ENCODE assay signal across 24 cellular contexts in genomic region chr5:57753446-57753845, GRCh38.
DNase-seq lines count a peak whose midpoint lies in the region; ATAC-seq, FAIRE-seq and TF ChIP-seq lines count a peak whose summit lies in the region.
"Had no signal": no experiment of that assay in that cellular context is flagged by ENCODE, and none has a peak within 500 bp of the region (broad histone marks: within the 10 kb centered on the region; RNA-seq: fewer than 3 reads in every experiment).

No MANE protein-coding gene starts in this region.

- H3K9ac ChIP-seq in PC-3 (ENCODE audit: low read length) (no peak overlapping the region), mammary epithelial cell (ENCODE audit: insufficient read depth, low read length) (no peak overlapping the region), keratinocyte (ENCODE audit: control insufficient read depth, extremely low read depth, insufficient read depth, low read length) (no peak overlapping the region)
- H3K9ac ChIP-seq: KMS-11 had no signal

- H3F3A ChIP-seq in PC-3 (ENCODE audit: low read length, unreplicated experiment), result no peaks in the 10 kb centered on the region

- H4K20me1 ChIP-seq in PC-3 (ENCODE audit: low read length), result no peaks in the 10 kb centered on the region
- H4K20me1 ChIP-seq in mammary epithelial cell (ENCODE audit: insufficient read depth, low read length), result no peaks in the 10 kb centered on the region
- H4K20me1 ChIP-seq in keratinocyte (ENCODE audit: control insufficient read depth, extremely low read depth, insufficient read depth, low read length), result no peaks in the 10 kb centered on the region

- CTCF ChIA-PET in PC-3 (lab: Charles Lee), result interaction anchor here (1.5 kb wide), 1 partner anchor 103 kb away, joined by 4 read pairs; no protein-coding TSS in a partner anchor
- CTCF ChIA-PET in mammary epithelial cell (lab: Charles Lee; ENCODE audit: low non-redundant PET), result no interaction called here

- H3K27me3 Mint-ChIP-seq in endothelial cell (ENCODE audit: unreplicated experiment), result no peaks in the 10 kb centered on the region
- H3K27me3 Mint-ChIP-seq: IgD-negative memory B cell had no signal

- DNase-seq in H54 (ENCODE audit: insufficient read length, low spot score), result no peak
- DNase-seq in PC-3, result peak; percentile 34
- peak; percentile 83 for DNase-seq in mammary epithelial cell
- peak; percentile 19 for DNase-seq in keratinocyte (ENCODE audit: low read depth, low spot score)
- no peak for DNase-seq in endothelial cell (ENCODE audit: low spot score)
- DNase-seq in pancreas, result no peak
- DNase-seq: C1 segment of cervical spinal cord; Caco-2; CD4-positive, alpha-beta memory T cell; GF-D8; NCI-H1092; NCI-H1417 treated with DMSO at 0.1 percent for 48 hours; NCI-H187; NCI-H2107; NCI-H446; NCI-H524 treated with DMSO at 0.1 percent for 48 hours had no signal

- H2AFZ ChIP-seq in PC-3 (ENCODE audit: low read length) (no peak overlapping the region), mammary epithelial cell (ENCODE audit: low read depth, low read length) (no peak overlapping the region), keratinocyte (ENCODE audit: control insufficient read depth, low read length) (no peak overlapping the region)
- H2AFZ ChIP-seq: GM23338 had no signal

- no peaks in the 10 kb centered on the region for H3K79me2 ChIP-seq in PC-3 (ENCODE audit: low read length)
- no peaks in the 10 kb centered on the region for H3K79me2 ChIP-seq in mammary epithelial cell (ENCODE audit: insufficient read depth, low read length)
- no peaks in the 10 kb centered on the region for H3K79me2 ChIP-seq in keratinocyte (ENCODE audit: control insufficient read depth, insufficient read depth, low read length)

- intact Hi-C loops in PC-3 (cut with micrococcal nuclease), result no loop called here
- intact Hi-C loops in mammary epithelial cell (cut with micrococcal nuclease), result loop anchor here (5.0 kb wide), 1 partner anchor 61 kb away; no protein-coding TSS in a partner anchor
- intact Hi-C loops in pancreas (cut with DNase I), result no loop called here

- ATAC-seq in PC-3 (peak; percentile 84), pancreas (no peak), HG02763 (IDR thresholded peaks at IDR 0.05; ENCODE audit: unreplicated experiment) (no peak)
- ATAC-seq: GM23338, SK-N-SH treated with all-trans-retinoic acid at 6 μM for 48 hours had no signal

- WGBS in mammary epithelial cell (ENCODE audit: low coverage, missing lambda C conversion rate), result 0% methylated on average over 1 of the region's 1 CpG
- WGBS in pancreas, 2 donors, result 75 to 79% methylated on average over 1 of the region's 1 CpG

- H3K27me3 ChIP-seq in PC-3 (ENCODE audit: low read length) (no peaks in the 10 kb centered on the region), mammary epithelial cell (ENCODE audit: insufficient read depth, low read length) (no peaks in the 10 kb centered on the region), keratinocyte (ENCODE audit: control insufficient read depth, extremely low read depth, insufficient read depth, low read length) (no peaks in the 10 kb centered on the region), pancreas (no peaks in the 10 kb centered on the region)

- no peak overlapping the region for H3K4me3 ChIP-seq in PC-3 (ENCODE audit: low read length)
- no peak overlapping the region for H3K4me3 ChIP-seq in mammary epithelial cell (replicated peaks in 1 of 3; ENCODE audit: insufficient read depth in 1 of 3, low read depth in 2 of 3, low read length in 3 of 3)
- no peak overlapping the region for H3K4me3 ChIP-seq in keratinocyte (ENCODE audit: control insufficient read depth in 2 of 3, extremely low read depth in 1 of 3, insufficient read depth in 2 of 3, low read depth in 1 of 3, low read length in 3 of 3)
- H3K4me3 ChIP-seq in pancreas, result no peak overlapping the region
- H3K4me3 ChIP-seq: GM23338, HAP-1 had no signal

- H3K27ac ChIP-seq in PC-3 (ENCODE audit: low read length) (peak overlapping the region; percentile 37; the same call in 1 of the 2 replicates), mammary epithelial cell (ENCODE audit: insufficient read depth, low read depth, low read length) (peak overlapping the region; percentile 4), keratinocyte (ENCODE audit: control insufficient read depth, insufficient read depth, low read length) (no peak overlapping the region), pancreas (no peak overlapping the region)
- H3K27ac ChIP-seq: HL-60, KMS-11 had no signal

- H3K4me1 ChIP-seq in PC-3 (ENCODE audit: insufficient read depth, low read length), result peaks cover 18% of the 10 kb centered on the region
- peaks cover 23% of the 10 kb centered on the region for H3K4me1 ChIP-seq in mammary epithelial cell (ENCODE audit: insufficient read depth, low read length)
- H3K4me1 ChIP-seq in keratinocyte (ENCODE audit: control insufficient read depth, extremely low read depth, insufficient read depth, low read length), result peaks cover 13% of the 10 kb centered on the region
- no peaks in the 10 kb centered on the region for H3K4me1 ChIP-seq in pancreas
- H3K4me1 ChIP-seq: Caco-2, HAP-1 had no signal

- no peaks in the 10 kb centered on the region for H3K9me2 ChIP-seq in PC-3 (replicated peaks; ENCODE audit: low read length)

- H3K9me3 ChIP-seq in PC-3 (ENCODE audit: low read length) (no peaks in the 10 kb centered on the region), mammary epithelial cell (replicated peaks; ENCODE audit: insufficient read depth, low read length) (no peaks in the 10 kb centered on the region), keratinocyte (ENCODE audit: control insufficient read depth, low read depth, low read length) (no peaks in the 10 kb centered on the region), pancreas (no peaks in the 10 kb centered on the region)
- H3K9me3 ChIP-seq: Caco-2, HAP-1 had no signal

- peak; percentile 45 for FAIRE-seq in H54 (lab: Jason Lieb, UNC)
- peak; percentile 44 for FAIRE-seq in keratinocyte (lab: Jason Lieb, UNC)
- no peak for FAIRE-seq in pancreas (lab: Jason Lieb, UNC)
- FAIRE-seq: GM12891 had no signal

- peak overlapping the region; percentile 44; the same call in 1 of the 2 replicates for H3K4me2 ChIP-seq in PC-3 (ENCODE audit: low read length)
- peak overlapping the region; percentile 40 for H3K4me2 ChIP-seq in mammary epithelial cell (ENCODE audit: insufficient read depth, low read depth, low read length)
- H3K4me2 ChIP-seq in keratinocyte (ENCODE audit: control insufficient read depth, extremely low read depth, insufficient read depth, low read depth, low read length), result peak overlapping the region; percentile 29
- H3K4me2 ChIP-seq: GM23338, KMS-11 had no signal

- no peaks in the 10 kb centered on the region for H3K36me3 ChIP-seq in PC-3 (ENCODE audit: low read depth, low read length)
- no peaks in the 10 kb centered on the region for H3K36me3 ChIP-seq in mammary epithelial cell (ENCODE audit: insufficient read depth, low read length)
- no peaks in the 10 kb centered on the region for H3K36me3 ChIP-seq in keratinocyte (ENCODE audit: control insufficient read depth in 2 of 2, extremely low read depth in 1 of 2, insufficient read depth in 2 of 2, low read length in 2 of 2)
- no peaks in the 10 kb centered on the region for H3K36me3 ChIP-seq in pancreas
- H3K36me3 ChIP-seq: HAP-1 had no signal

- dilution Hi-C loops in mammary epithelial cell (cut with HindIII; ENCODE audit: low sequenced_read_pairs) (no loop called here), keratinocyte (cut with MboI; ENCODE audit: extremely low pct_ligation_motif_present, low sequenced_read_pairs) (no loop called here)

- POLR2A ChIA-PET in PC-3 (lab: Charles Lee; ENCODE audit: unreplicated experiment), result no interaction called here

- TF ChIP-seq CTCF in PC-3 (conservative IDR thresholded peaks at IDR 0.05; ENCODE audit: low read depth, low read length), result no peak
- no peak for TF ChIP-seq CTCF in mammary epithelial cell (conservative IDR thresholded peaks at IDR 0.05 in 1 of 2, IDR thresholded peaks at IDR 0.05 in 1 of 2; ENCODE audit: extremely low read depth in 1 of 2, insufficient read depth in 1 of 2, low read depth in 1 of 2, low read length in 2 of 2)
- no peak for TF ChIP-seq CTCF in keratinocyte (optimal IDR thresholded peaks at IDR 0.05 in 1 of 3, IDR thresholded peaks at IDR 0.05 in 1 of 3, conservative IDR thresholded peaks at IDR 0.05 in 1 of 3; ENCODE audit: extremely low read depth in 1 of 3, insufficient read depth in 2 of 3, low read length in 3 of 3)
- TF ChIP-seq CTCF in endothelial cell (IDR thresholded peaks at IDR 0.05; ENCODE audit: unreplicated experiment), result no peak
- no peak for TF ChIP-seq CTCF in pancreas (IDR thresholded peaks at IDR 0.05)

- H3K9me1 ChIP-seq in keratinocyte (ENCODE audit: control insufficient read depth, extremely low read depth, insufficient read depth, low read length), result no peaks in the 10 kb centered on the region

- in situ Hi-C loops in mammary epithelial cell (cut with MboI; ENCODE audit: low sequenced_read_pairs in 2 of 2), result loop anchor here (25.0 kb wide), 2 partner anchors 91 to 241 kb away; no protein-coding TSS in a partner anchor

- H3K36me3 Mint-ChIP-seq in endothelial cell (ENCODE audit: low read depth, unreplicated experiment), result no peaks in the 10 kb centered on the region
- H3K36me3 Mint-ChIP-seq: CD4-positive, alpha-beta memory T cell; IgD-negative memory B cell had no signal

- no peak for TF ChIP-seq POLR2A in H54 (IDR thresholded peaks at IDR 0.05; ENCODE audit: low read depth, low read length)

- H3K27ac Mint-ChIP-seq in endothelial cell (ENCODE audit: unreplicated experiment), result no peak overlapping the region
- H3K27ac Mint-ChIP-seq: CD4-positive, alpha-beta memory T cell; GM23338; IgD-negative memory B cell had no signal

- BruUV-seq in PC-3 (replicated peaks; lab: Mats Ljungman, UMichigan), result no TSS peak
- BruUV-seq in mammary epithelial cell (replicated peaks; lab: Mats Ljungman, UMichigan), result no TSS peak

- no peak overlapping the region for H3K4me3 Mint-ChIP-seq in endothelial cell (ENCODE audit: unreplicated experiment)
- H3K4me3 Mint-ChIP-seq: CD4-positive, alpha-beta memory T cell; GM23338; IgD-negative memory B cell had no signal

- no peaks in the 10 kb centered on the region for H3K4me1 Mint-ChIP-seq in endothelial cell (ENCODE audit: unreplicated experiment)
- H3K4me1 Mint-ChIP-seq: CD4-positive, alpha-beta memory T cell; GM23338; IgD-negative memory B cell had no signal

- H3K9me3 Mint-ChIP-seq in endothelial cell (ENCODE audit: unreplicated experiment), result no peaks in the 10 kb centered on the region
- H3K9me3 Mint-ChIP-seq: CD4-positive, alpha-beta memory T cell; GM23338; IgD-negative memory B cell had no signal

Comparison
In these comparisons a context has a peak if more than half of its experiments do, and no peak if none do; other contexts are left out.
1. DNase-seq: peak in PC-3 (single experiment), mammary epithelial cell (single experiment) and keratinocyte (single experiment); none in H54 (single experiment), endothelial cell (single experiment) and pancreas (0 of 6).
2. H3K27ac ChIP-seq: peak in PC-3 (single experiment) and mammary epithelial cell (single experiment); none in keratinocyte (single experiment) and pancreas (0 of 4).
3. Peak in every context shown above with its lines, with median percentiles within 50 percentile points of each other: H3K4me2 ChIP-seq.